In the genomic region with DNA sequence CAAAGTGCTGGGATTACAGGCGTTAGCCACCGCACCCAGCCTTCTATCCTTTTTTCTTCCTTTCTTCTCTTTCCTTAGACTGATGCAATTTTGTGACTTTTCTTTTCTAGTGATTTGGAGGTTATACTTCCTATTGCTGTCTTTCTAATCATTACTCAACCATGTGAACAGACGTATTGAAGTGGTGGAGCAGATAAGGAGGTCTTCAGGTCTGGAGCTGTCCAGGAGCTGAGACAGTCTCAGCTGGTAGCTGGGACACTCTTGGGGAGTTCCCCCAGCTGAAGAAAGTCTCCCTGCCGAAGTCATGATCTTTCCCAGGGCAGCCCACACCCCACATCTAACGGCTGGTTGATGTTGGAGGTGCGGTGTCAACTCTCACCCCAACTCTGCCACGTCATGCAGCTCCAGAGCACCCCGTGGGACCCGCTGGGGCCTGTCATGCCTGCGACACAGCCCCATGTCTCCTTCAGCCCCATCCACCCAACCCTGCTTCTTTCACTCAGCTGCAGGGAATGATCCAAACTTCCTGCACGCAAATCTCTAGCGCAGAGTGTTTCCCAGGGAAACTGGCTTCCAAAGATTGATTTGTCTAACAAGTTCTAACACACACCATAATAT, we compare ENCODE assay signal across 1 cellular context.
TF ChIP-seq lines count a peak whose summit lies in the region.

No MANE protein-coding gene starts in this region.

TF ChIP-seq in HEK293, 187 proteins besides CTCF, POLR2A, EP300 and RAD21 (continued from another document):
- no peak for TF ChIP-seq ZFP37 (tag by site-specific recombination; IDR thresholded peaks at IDR 0.05)
TF ChIP-seq in HEK293: peak in this region for 1.
